In genomic region chr2:127786048-127786809, GRCh38 we compare ENCODE assay signal across 17 cellular contexts. TPM values are rescaled to one million over a fixed set of nuclear protein-coding genes. Genes with fewer than 3 reads are reported as not detected.
DNase-seq lines count a peak whose midpoint lies in the region; ATAC-seq, FAIRE-seq and TF ChIP-seq lines count a peak whose summit lies in the region.
"Had no signal": no experiment of that assay in that cellular context is flagged by ENCODE, and none has a peak within 500 bp of the region (broad histone marks: within the 10 kb centered on the region; RNA-seq: fewer than 3 reads in every experiment).

No MANE protein-coding gene starts in this region.

- H3K4me3 Mint-ChIP-seq in activated naive CD8-positive, alpha-beta T cell treated with anti-CD3 and anti-CD28 coated beads, Interleukin-2, amount 50 U/mL, for 24 hours, result no peak overlapping the region
- no peak overlapping the region for H3K4me3 Mint-ChIP-seq in activated naive CD8-positive, alpha-beta T cell treated with anti-CD3 and anti-CD28 coated beads for 36 hours
- H3K4me3 Mint-ChIP-seq in activated T-cell treated with anti-CD3 and anti-CD28 coated beads, Interleukin-2, amount 50 U/mL, for 4 hours, result no peak overlapping the region
- H3K4me3 Mint-ChIP-seq in activated CD4-positive, alpha-beta memory T cell treated with anti-CD3 and anti-CD28 coated beads for 36 hours, result no peak overlapping the region
- H3K4me3 Mint-ChIP-seq: CD8-positive, alpha-beta T cell had no signal

- H3K9me3 ChIP-seq in HUES48 (ENCODE audit: control insufficient read depth, insufficient read depth, low read length), result peaks cover 6% of the 10 kb centered on the region; the same call in 1 of the 2 replicates
- no peaks in the 10 kb centered on the region for H3K9me3 ChIP-seq in K562 (replicated peaks; ENCODE audit: control insufficient read depth, insufficient read depth, low read depth, low read length)
- H3K9me3 ChIP-seq: Caco-2 had no signal

- FAIRE-seq in K562 (lab: Jason Lieb, UNC), result no peak
- FAIRE-seq: H54 had no signal

- POLR2A ChIA-PET in K562 (lab: Yijun Ruan, JAX), result interaction anchor here (1.3 to 1.7 kb wide), 2 partner anchors 10 to 57 kb away, joined by 3 to 8 read pairs; no protein-coding TSS in a partner anchor
- POLR2A ChIA-PET in activated CD4-positive, alpha-beta memory T cell treated with anti-CD3 and anti-CD28 coated beads for 36 hours (lab: Charles Lee), result no interaction called here

- no peak overlapping the region for H3K4me2 ChIP-seq in K562 (ENCODE audit: insufficient read depth, low read length)
- H3K4me2 ChIP-seq: BLaER1 treated with 17β-estradiol and CSF1 and Interleukin-3, amounts not matched to agents 10 nM and 100 nM had no signal

- peaks cover 17% of the 10 kb centered on the region for H3K36me3 Mint-ChIP-seq in activated naive CD8-positive, alpha-beta T cell treated with anti-CD3 and anti-CD28 coated beads, Interleukin-2, amount 50 U/mL, for 24 hours (ENCODE audit: low read depth)
- peaks cover 18% of the 10 kb centered on the region for H3K36me3 Mint-ChIP-seq in activated naive CD8-positive, alpha-beta T cell treated with anti-CD3 and anti-CD28 coated beads for 36 hours
- peaks cover 6% of the 10 kb centered on the region for H3K36me3 Mint-ChIP-seq in activated T-cell treated with anti-CD3 and anti-CD28 coated beads, Interleukin-2, amount 50 U/mL, for 4 hours (ENCODE audit: insufficient read depth)
- H3K36me3 Mint-ChIP-seq in activated CD4-positive, alpha-beta memory T cell treated with anti-CD3 and anti-CD28 coated beads for 36 hours, result peaks cover 15% of the 10 kb centered on the region

- intact Hi-C loops in K562 (cut with micrococcal nuclease), result no loop called here
- intact Hi-C loops in activated CD4-positive, alpha-beta memory T cell treated with anti-CD3 and anti-CD28 coated beads for 36 hours (cut with micrococcal nuclease), result no loop called here

- CTCF ChIA-PET in K562 (lab: Yijun Ruan, JAX; ENCODE audit: low intra/inter-chr PET ratio), result no interaction called here
- CTCF ChIA-PET in activated CD4-positive, alpha-beta memory T cell treated with anti-CD3 and anti-CD28 coated beads for 36 hours (lab: Charles Lee), result no interaction called here

- H3K79me2 ChIP-seq in K562 (ENCODE audit: control insufficient read depth, insufficient read depth, low read length), result peaks cover 60% of the 10 kb centered on the region

- peak overlapping the region; percentile 49 for H3K27ac Mint-ChIP-seq in activated naive CD8-positive, alpha-beta T cell treated with anti-CD3 and anti-CD28 coated beads, Interleukin-2, amount 50 U/mL, for 24 hours
- no peak overlapping the region for H3K27ac Mint-ChIP-seq in activated naive CD8-positive, alpha-beta T cell treated with anti-CD3 and anti-CD28 coated beads for 36 hours
- no peak overlapping the region for H3K27ac Mint-ChIP-seq in activated CD4-positive, alpha-beta memory T cell treated with anti-CD3 and anti-CD28 coated beads for 36 hours

- H3K4me1 ChIP-seq in HUES48 (ENCODE audit: control insufficient read depth, insufficient read depth, low read length) (no peaks in the 10 kb centered on the region), K562 (replicated peaks in 1 of 2; ENCODE audit: control insufficient read depth in 2 of 2, insufficient read depth in 2 of 2, low read length in 2 of 2) (no peaks in the 10 kb centered on the region)

- no peak for DNase-seq in activated naive CD8-positive, alpha-beta T cell treated with anti-CD3 and anti-CD28 coated beads, Interleukin-2, amount 50 U/mL, for 24 hours
- DNase-seq in activated naive CD8-positive, alpha-beta T cell treated with anti-CD3 and anti-CD28 coated beads for 36 hours, result no peak
- DNase-seq in K562 (ENCODE audit: extremely low read depth in 1 of 4, low spot score in 3 of 4), result no peak
- no peak for DNase-seq in activated T-cell treated with anti-CD3 and anti-CD28 coated beads, Interleukin-2, amount 50 U/mL, for 4 hours
- no peak for DNase-seq in activated CD4-positive, alpha-beta memory T cell treated with anti-CD3 and anti-CD28 coated beads for 36 hours
- DNase-seq: ACHN; Caco-2; CD8-positive, alpha-beta T cell; DMS53; GF-D8; Karpas-422 had no signal

- H3K36me3 ChIP-seq in HUES48 (ENCODE audit: control insufficient read depth, insufficient read depth, low read length), result peaks cover 4% of the 10 kb centered on the region; the same call in 1 of the 2 replicates
- peaks cover 27% of the 10 kb centered on the region; the same call in 2 of the 3 replicates for H3K36me3 ChIP-seq in K562 (ENCODE audit: control insufficient read depth, insufficient read depth, low read length)

- 96% methylated on average over 6 of the region's 6 CpGs for WGBS in K562 (ENCODE audit: insufficient coverage, low coverage, missing lambda C conversion rate)

- H3K4me1 Mint-ChIP-seq in activated naive CD8-positive, alpha-beta T cell treated with anti-CD3 and anti-CD28 coated beads, Interleukin-2, amount 50 U/mL, for 24 hours, result peaks cover 23% of the 10 kb centered on the region
- H3K4me1 Mint-ChIP-seq in activated naive CD8-positive, alpha-beta T cell treated with anti-CD3 and anti-CD28 coated beads for 36 hours, result peaks cover 17% of the 10 kb centered on the region
- H3K4me1 Mint-ChIP-seq in activated T-cell treated with anti-CD3 and anti-CD28 coated beads, Interleukin-2, amount 50 U/mL, for 4 hours (ENCODE audit: low read depth), result peaks cover 17% of the 10 kb centered on the region
- H3K4me1 Mint-ChIP-seq in activated CD4-positive, alpha-beta memory T cell treated with anti-CD3 and anti-CD28 coated beads for 36 hours (ENCODE audit: low read depth), result peaks cover 17% of the 10 kb centered on the region

- no peak overlapping the region for H2AFZ ChIP-seq in K562 (ENCODE audit: low read depth, low read length)
- H2AFZ ChIP-seq: GM23248 had no signal

- no peak overlapping the region for H3K4me3 ChIP-seq in HUES48 (ENCODE audit: low read depth, low read length)
- H3K4me3 ChIP-seq in K562, result no peak overlapping the region
- H3K4me3 ChIP-seq: BLaER1 treated with 17β-estradiol and CSF1 and Interleukin-3, amounts not matched to agents 10 nM and 100 nM; GM23248 had no signal

- no peak for TF ChIP-seq EP300 in K562 (IDR thresholded peaks at IDR 0.05; ENCODE audit: low read length)

- H3K9me3 Mint-ChIP-seq in activated naive CD8-positive, alpha-beta T cell treated with anti-CD3 and anti-CD28 coated beads, Interleukin-2, amount 50 U/mL, for 24 hours, result peaks cover 5% of the 10 kb centered on the region
- peaks cover 2% of the 10 kb centered on the region for H3K9me3 Mint-ChIP-seq in activated naive CD8-positive, alpha-beta T cell treated with anti-CD3 and anti-CD28 coated beads for 36 hours
- H3K9me3 Mint-ChIP-seq in activated T-cell treated with anti-CD3 and anti-CD28 coated beads, Interleukin-2, amount 50 U/mL, for 4 hours, result no peaks in the 10 kb centered on the region
- no peaks in the 10 kb centered on the region for H3K9me3 Mint-ChIP-seq in activated CD4-positive, alpha-beta memory T cell treated with anti-CD3 and anti-CD28 coated beads for 36 hours
- H3K9me3 Mint-ChIP-seq: CD8-positive, alpha-beta T cell had no signal

- H3K27ac ChIP-seq in HUES48 (ENCODE audit: low read depth, low read length), result peak overlapping the region; percentile 12
- no peak overlapping the region for H3K27ac ChIP-seq in K562 (ENCODE audit: extremely low read depth, low read depth, low read length)
- H3K27ac ChIP-seq: BLaER1 treated with 17β-estradiol and CSF1 and Interleukin-3, amounts not matched to agents 10 nM and 100 nM; GM23248 had no signal

- BruUV-seq in K562 (replicated peaks; lab: Mats Ljungman, UMichigan), result no TSS peak

- no peaks in the 10 kb centered on the region for H3K9me1 ChIP-seq in K562 (ENCODE audit: control insufficient read depth, insufficient read depth, low read length)

- in situ Hi-C loops in K562 (cut with MboI), result no loop called here

- no peaks in the 10 kb centered on the region for H3K27me3 ChIP-seq in HUES48 (ENCODE audit: control insufficient read depth, insufficient read depth, low read length)
- no peaks in the 10 kb centered on the region for H3K27me3 ChIP-seq in K562 (ENCODE audit: control insufficient read depth in 2 of 2, insufficient read depth in 2 of 2, low read length in 2 of 2)
- H3K27me3 ChIP-seq: BLaER1 treated with 17β-estradiol and CSF1 and Interleukin-3, amounts not matched to agents 10 nM and 100 nM had no signal

- no peak for ATAC-seq in activated naive CD8-positive, alpha-beta T cell treated with anti-CD3 and anti-CD28 coated beads, Interleukin-2, amount 50 U/mL, for 24 hours
- no peak; the same call in 2 of the 3 replicates for ATAC-seq in K562
- ATAC-seq in activated T-cell treated with anti-CD3 and anti-CD28 coated beads, Interleukin-2, amount 50 U/mL, for 4 hours, result no peak
- no peak for ATAC-seq in GM21515 (IDR thresholded peaks at IDR 0.05; ENCODE audit: unreplicated experiment)
- ATAC-seq: CD8-positive, alpha-beta T cell; HCT116 had no signal

- H3K27me3 Mint-ChIP-seq in activated naive CD8-positive, alpha-beta T cell treated with anti-CD3 and anti-CD28 coated beads, Interleukin-2, amount 50 U/mL, for 24 hours, result no peaks in the 10 kb centered on the region
- no peaks in the 10 kb centered on the region for H3K27me3 Mint-ChIP-seq in activated naive CD8-positive, alpha-beta T cell treated with anti-CD3 and anti-CD28 coated beads for 36 hours
- H3K27me3 Mint-ChIP-seq in activated T-cell treated with anti-CD3 and anti-CD28 coated beads, Interleukin-2, amount 50 U/mL, for 4 hours (ENCODE audit: low read depth), result no peaks in the 10 kb centered on the region
- no peaks in the 10 kb centered on the region for H3K27me3 Mint-ChIP-seq in activated CD4-positive, alpha-beta memory T cell treated with anti-CD3 and anti-CD28 coated beads for 36 hours

- H3K9ac ChIP-seq in HUES48 (ENCODE audit: low read depth, low read length), result no peak overlapping the region
- H3K9ac ChIP-seq in K562 (ENCODE audit: insufficient read depth in 1 of 2, low read depth in 2 of 2, low read length in 2 of 2), result no peak overlapping the region
- H3K9ac ChIP-seq: BLaER1 treated with 17β-estradiol and CSF1 and Interleukin-3, amounts not matched to agents 10 nM and 100 nM; GM23248 had no signal

- TF ChIP-seq POLR2A in K562 (conservative IDR thresholded peaks at IDR 0.05), result no peak

- H4K20me1 ChIP-seq in K562 (replicated peaks; ENCODE audit: control insufficient read depth, insufficient read depth, low read length), result no peaks in the 10 kb centered on the region; the same call in 1 of the 2 replicates

- TF ChIP-seq RAD21 in K562 (CRISPR knock-in tag; conservative IDR thresholded peaks at IDR 0.05 in 1 of 2, IDR thresholded peaks at IDR 0.05 in 1 of 2), result no peak

- TF ChIP-seq CTCF in K562 (IDR thresholded peaks at IDR 0.05 in 2 of 3, conservative IDR thresholded peaks at IDR 0.05 in 1 of 3; ENCODE audit: insufficient read depth in 2 of 3, low read depth in 1 of 3, low read length in 3 of 3), result no peak

RNA-seq across cellular contexts. Expression of gene WDR33, which starts 24.7 kb away (rescaled TPM):
- 10 to 100 TPM; 76.5 to 82.5 TPM for total RNA-seq in activated naive CD8-positive, alpha-beta T cell treated with anti-CD3 and anti-CD28 coated beads for 36 hours
- total RNA-seq in K562 (2011; cell fraction: chromatin; rRNA removed; ENCODE audit: low replicate concordance), result 62.3 and 147 TPM in 2 replicates
- 25.3 and 36.8 TPM in 2 replicates for total RNA-seq in K562 (2011; cell fraction: nucleolus; rRNA removed)
- total RNA-seq in K562 (2011; cell fraction: nucleoplasm; rRNA removed), result 76.0 and 124 TPM in 2 replicates
- total RNA-seq in K562 (2014; rRNA removed) (24.2 and 29.2 TPM in 2 replicates), K562 (2014; rRNA removed; fragmentation: Illumina TruSeq; extraction: Trizol) (39.5 and 46.3 TPM in 2 replicates), K562 (2015; rRNA removed; fragmentation: Illumina TruSeq; extraction: Trizol) (34.3 and 36.9 TPM in 2 replicates), K562 (2021) (57.4 and 57.8 TPM in 2 replicates)
- polyA plus RNA-seq in K562 (2011; rRNA removed) (53.6 and 56.8 TPM in 2 replicates), K562 (2014; fragmentation: Illumina TruSeq; extraction: Trizol) (31.1 and 36.2 TPM in 2 replicates), K562 (2014; fragmentation: Nextera tagmentation; extraction: Ambion mirVana) (10 to 100 TPM; 38.4 to 43.5 TPM), K562 (2014; rRNA removed) (25.0 and 26.7 TPM in 2 replicates)
- 10.0 and 21.9 TPM in 2 replicates for polyA plus RNA-seq in K562 (2011; cell fraction: cytosol; rRNA removed)
- 34.4 and 43.5 TPM in 2 replicates for polyA plus RNA-seq in K562 (2011; cell fraction: nucleus; rRNA removed)
- 22.1 and 23.0 TPM in 2 replicates for polyA plus RNA-seq in K562 (2012)
- polyA minus RNA-seq in K562 (2011; rRNA and poly(A)+ RNA removed), result 107 and 120 TPM in 2 replicates
- 27.3 and 32.9 TPM in 2 replicates for polyA minus RNA-seq in K562 (2011; cell fraction: cytosol; rRNA and poly(A)+ RNA removed)
- 45.1 and 81.6 TPM in 2 replicates for polyA minus RNA-seq in K562 (2011; cell fraction: nucleus; rRNA and poly(A)+ RNA removed)
- 10 to 100 TPM; 71.8 to 79.9 (median 72.8) TPM for total RNA-seq in activated T-cell treated with anti-CD3 and anti-CD28 coated beads, Interleukin-2, amount 50 U/mL, for 4 hours
- total RNA-seq in activated CD4-positive, alpha-beta memory T cell treated with anti-CD3 and anti-CD28 coated beads for 36 hours, result 10 to 100 TPM; 62.9 to 64.7 TPM
